ENCODE assay signal across 2 cellular contexts in the genomic region with DNA sequence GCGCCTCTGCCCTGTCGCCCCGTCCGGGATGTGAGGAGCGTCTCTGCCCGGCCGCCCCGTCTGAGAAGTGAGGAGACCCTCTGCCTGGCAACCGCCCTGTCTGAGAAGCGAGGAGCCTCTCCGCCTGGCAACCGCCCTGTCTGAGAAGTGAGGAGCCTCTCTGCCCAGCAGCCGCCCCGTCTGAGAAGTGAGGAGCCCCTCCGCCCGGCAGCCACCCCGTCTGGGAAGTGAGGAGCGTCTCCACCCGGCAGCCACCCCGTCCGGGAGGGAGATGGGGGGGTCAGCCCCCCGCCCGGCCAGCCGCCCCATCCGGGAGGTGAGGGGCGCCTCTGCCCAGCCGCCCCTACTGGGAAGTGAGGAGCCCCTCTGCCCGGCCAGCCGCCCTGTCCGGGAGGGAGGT. TPM values are rescaled to one million over a fixed set of nuclear protein-coding genes. Genes with fewer than 3 reads are reported as not detected.
DNase-seq lines count a peak whose midpoint lies in the region; ATAC-seq, FAIRE-seq and TF ChIP-seq lines count a peak whose summit lies in the region.
"Not testable (repeated sequence)": the region's sequence is repeated elsewhere in the genome, so short reads cannot be mapped to it uniquely, and the experiment has no call there.

No MANE protein-coding gene starts in this region.

- WGBS in A549 (ENCODE audit: missing lambda C conversion rate): 13% methylated on average over 7 of the region's 30 CpGs

- CTCF ChIA-PET in A549 (lab: Yijun Ruan, JAX): interaction anchor here (0.6 to 5.2 kb wide), 30 partner anchors 10 to 483 kb away, joined by 3 to 89 read pairs (median 6); no protein-coding TSS in a partner anchor
- CTCF ChIA-PET in Panc1 (lab: Charles Lee): not testable (repeated sequence)

- not testable (repeated sequence) for TF ChIP-seq EP300 in A549 (IDR thresholded peaks at IDR 0.05)

- H3K4me2 ChIP-seq in A549: peak overlapping the region; percentile 42; the same call in 1 of the 3 replicates

- DNase-seq in A549 (ENCODE audit: low read depth in 1 of 2, low spot score in 1 of 2); Panc1 (ENCODE audit: low read depth, low spot score): not testable (repeated sequence)

- POLR2A ChIA-PET in A549 (lab: Yijun Ruan, JAX); Panc1 (lab: Charles Lee): not testable (repeated sequence)

- not testable (repeated sequence) for H3K27me3 ChIP-seq in Panc1 (ENCODE audit: control insufficient read depth, insufficient read depth, low read length)

- not testable (repeated sequence) for TF ChIP-seq CTCF in A549 (IDR thresholded peaks at IDR 0.05); Panc1 (IDR thresholded peaks at IDR 0.05)

- H3K9me3 ChIP-seq in A549; Panc1 (ENCODE audit: control insufficient read depth, insufficient read depth, low read depth, low read length): not testable (repeated sequence)

- not testable (repeated sequence) for TF ChIP-seq RAD21 in A549 (conservative IDR thresholded peaks at IDR 0.05 in 1 of 2, IDR thresholded peaks at IDR 0.05 in 1 of 2)

- in situ Hi-C loops in Panc1 (cut with HindIII; ENCODE audit: low pct_unique_long_range_greater_than_20kb, low sequenced_read_pairs): not testable (repeated sequence)

- intact Hi-C loops in Panc1 (cut with micrococcal nuclease; ENCODE audit: unreplicated experiment): loop anchor here (5.0 kb wide), 3 partner anchors 75 to 315 kb away; no protein-coding TSS in a partner anchor

- not testable (repeated sequence) for TF ChIP-seq POLR2A in A549 (IDR thresholded peaks at IDR 0.05; ENCODE audit: low read length)

- not testable (repeated sequence) for FAIRE-seq in A549 (lab: Jason Lieb, UNC)

- H3K36me3 ChIP-seq in Panc1 (ENCODE audit: control insufficient read depth, insufficient read depth, low read length): not testable (repeated sequence)

- H3K27ac ChIP-seq in A549: peak overlapping the region in 1 of 2 experiments; percentile 59; a peak in 1 of 6 replicates
- H3K27ac ChIP-seq in Panc1 (ENCODE audit: low read length): not testable (repeated sequence)

- H3K4me1 ChIP-seq in A549 (peaks cover 14% of the 10 kb centered on the region; the same call in 2 of the 3 replicates), Panc1 (ENCODE audit: control insufficient read depth, insufficient read depth, low read length) (peaks cover 31% of the 10 kb centered on the region)

- H3K4me3 ChIP-seq in A549 (peak overlapping the region; percentile 46), Panc1 (ENCODE audit: low read depth in 2 of 2, low read length in 2 of 2) (peak overlapping the region; percentile 14 to 15; a peak in 3 of 4 replicates)

- not testable (repeated sequence) for ATAC-seq in A549, Panc1

- BruUV-seq in Panc1 (replicated peaks; lab: Mats Ljungman, UMichigan): not testable (repeated sequence)

RNA-seq across cellular contexts. Expression of gene FHIP2A, which starts 34.4 kb away (rescaled TPM):
- 18.2 and 18.4 TPM in 2 replicates for polyA plus RNA-seq in A549 (2011; rRNA removed)
- 2.1 and 2.5 TPM in 2 replicates for polyA plus RNA-seq in A549 (2012; cell fraction: cytosol; rRNA removed)
- polyA plus RNA-seq in A549 (2012; cell fraction: nucleus; rRNA removed): 7.5 and 9.2 TPM in 2 replicates
- 8.8 to 9.5 TPM (median 8.9 TPM) in 3 replicates for polyA plus RNA-seq in A549 (2017; fragmentation: RNase III; extraction: RNeasy Plus Mini Kit Qiagen cat#74134 plus additional on column Dnase treatment)
- polyA minus RNA-seq in A549 (2011; rRNA and poly(A)+ RNA removed): 22.3 and 30.3 TPM in 2 replicates
- 32.6 TPM for total RNA-seq in Panc1 (2021; ENCODE audit: unreplicated experiment)
- polyA plus RNA-seq in Panc1 (2012; ENCODE audit: insufficient read length): 13.2 TPM
